Comparison of ENCODE assay signal across 10 cellular contexts in genomic region chr21:14453339-14453738, GRCh38.
DNase-seq lines count a peak whose midpoint lies in the region; ATAC-seq and TF ChIP-seq lines count a peak whose summit lies in the region.
"Had no signal": no experiment of that assay in that cellular context is flagged by ENCODE, and none has a peak within 500 bp of the region (broad histone marks: within the 10 kb centered on the region; RNA-seq: fewer than 3 reads in every experiment).

No MANE protein-coding gene starts in this region.

- H4K20me1 ChIP-seq in smooth muscle cell (ENCODE audit: low read depth) = no peaks in the 10 kb centered on the region

- no peak for TF ChIP-seq CTCF in smooth muscle cell (IDR thresholded peaks at IDR 0.05; ENCODE audit: borderline replicate concordance, insufficient read depth, poor library complexity, severe bottlenecking)

- in situ Hi-C loops in KBM-7 (cut with MboI; ENCODE audit: low pct_unique_long_range_greater_than_20kb, low sequenced_read_pairs) = no loop called here

- no peak overlapping the region for H3K27ac ChIP-seq in smooth muscle cell (ENCODE audit: low read depth)
- H3K27ac ChIP-seq: skin epidermis had no signal

- H3K79me2 ChIP-seq in smooth muscle cell (ENCODE audit: low read depth) = no peaks in the 10 kb centered on the region

- H3K4me3 ChIP-seq in smooth muscle cell = no peak overlapping the region
- H3K4me3 ChIP-seq: skin epidermis had no signal

- no peak overlapping the region for H3K4me2 ChIP-seq in smooth muscle cell

- no peaks in the 10 kb centered on the region for H3K36me3 ChIP-seq in smooth muscle cell (ENCODE audit: low read depth)

- no peak overlapping the region for H2AFZ ChIP-seq in smooth muscle cell (ENCODE audit: low read depth)

- H3K9ac ChIP-seq in smooth muscle cell (ENCODE audit: low read depth) = no peak overlapping the region

- no peaks in the 10 kb centered on the region for H3K9me3 ChIP-seq in smooth muscle cell (replicated peaks; ENCODE audit: low read depth)

- WGBS in smooth muscle cell (ENCODE audit: low lambda C conversion rate) = 90% methylated on average over 2 of the region's 2 CpGs

- peak; percentile 86 for ATAC-seq in HG02623 (IDR thresholded peaks at IDR 0.05; ENCODE audit: unreplicated experiment)

- H3K27me3 ChIP-seq in smooth muscle cell (ENCODE audit: low read depth) = no peaks in the 10 kb centered on the region

- no peaks in the 10 kb centered on the region for H3K4me1 ChIP-seq in smooth muscle cell (ENCODE audit: low read depth)

- DNase-seq in activated T-cell treated with anti-CD3 and anti-CD28 coated beads for 24 hours (ENCODE audit: low read depth) = peak; percentile 3
- DNase-seq in activated T-cell treated with anti-CD3 and anti-CD28 coated beads, Interleukin-2, amount 50 U/mL, for 1 hour = no peak
- peak; percentile 37 for DNase-seq in KBM-7
- peak; percentile 25 for DNase-seq in stimulated activated CD8-positive, alpha-beta memory T cell treated with anti-CD3 and anti-CD28 coated beads, Interleukin-4, amount 100 ng/mL, for 48 hours
- DNase-seq in smooth muscle cell (lab: John Stamatoyannopoulos, UW; ENCODE audit: unreplicated experiment) = no peak
- DNase-seq in NCI-H526 (lab: John Stamatoyannopoulos, UW) = no peak
- DNase-seq in NCI-H1048 (lab: John Stamatoyannopoulos, UW) = no peak
- DNase-seq: dermis blood vessel endothelial cell had no signal

- no peaks in the 10 kb centered on the region for H3F3A ChIP-seq in smooth muscle cell (ENCODE audit: low read depth)

Comparison
In these comparisons a context has a peak if more than half of its experiments do, and no peak if none do; other contexts are left out.
1. DNase-seq: peak in activated T-cell treated with anti-CD3 and anti-CD28 coated beads for 24 hours (single experiment), KBM-7 (single experiment) and stimulated activated CD8-positive, alpha-beta memory T cell treated with anti-CD3 and anti-CD28 coated beads, Interleukin-4, amount 100 ng/mL, for 48 hours (single experiment); none in activated T-cell treated with anti-CD3 and anti-CD28 coated beads, Interleukin-2, amount 50 U/mL, for 1 hour (single experiment), smooth muscle cell (single experiment), NCI-H526 (0 of 2) and NCI-H1048 (single experiment).